16 cellular contexts compared by ENCODE assay signal in the genomic region with DNA sequence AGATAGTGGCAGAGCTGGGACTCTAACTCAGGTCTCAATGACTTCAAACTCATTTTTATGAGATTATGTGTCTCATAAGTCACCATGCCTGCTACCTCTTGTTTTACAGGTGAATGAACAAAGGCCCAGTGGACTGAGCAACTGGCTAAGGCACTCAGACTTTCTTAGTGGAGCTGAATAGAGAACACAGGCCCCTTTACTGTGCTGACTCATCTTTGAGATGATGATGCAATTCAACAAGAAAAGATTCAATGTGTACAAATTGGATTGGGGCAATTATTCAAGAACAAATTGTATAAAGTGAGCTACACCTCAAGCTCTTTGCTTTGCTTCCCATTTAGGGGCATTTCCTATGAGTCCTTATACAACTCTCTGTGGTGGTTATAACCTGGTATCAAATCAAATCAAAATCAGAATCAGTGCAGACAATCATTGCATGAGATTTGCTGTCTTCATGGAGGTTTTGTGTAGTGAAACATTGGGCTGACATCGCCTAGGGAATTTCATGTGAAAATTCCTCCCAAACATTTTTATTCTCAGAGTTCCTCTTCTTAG.
DNase-seq lines count a peak whose midpoint lies in the region; ATAC-seq, FAIRE-seq and TF ChIP-seq lines count a peak whose summit lies in the region.
"Had no signal": no experiment of that assay in that cellular context is flagged by ENCODE, and none has a peak within 500 bp of the region (broad histone marks: within the 10 kb centered on the region; RNA-seq: fewer than 3 reads in every experiment).

No MANE protein-coding gene starts in this region.

- H3K27me3 ChIP-seq in GM23248 (replicated peaks; ENCODE audit: insufficient read depth), result no peaks in the 10 kb centered on the region

- TF ChIP-seq EP300 in A549 (IDR thresholded peaks at IDR 0.05), result no peak

- H3F3A ChIP-seq in GM23248 (ENCODE audit: insufficient read depth), result no peaks in the 10 kb centered on the region

- ATAC-seq in A549 (no peak), left lobe of liver (no peak)
- ATAC-seq: activated CD8-positive, alpha-beta memory T cell treated with anti-CD3 and anti-CD28 coated beads, Interleukin-2, amount 10 ng/mL, durations not matched to agents 7 days and 5 days; natural killer cell had no signal

- no peak overlapping the region for H3K4me2 ChIP-seq in A549
- H3K4me2 ChIP-seq in GM23248 (ENCODE audit: unreplicated experiment), result no peak overlapping the region

- no peaks in the 10 kb centered on the region for H4K20me1 ChIP-seq in GM23248 (ENCODE audit: insufficient read depth)

- 83% methylated on average over 1 of the region's 1 CpG for WGBS in A549 (ENCODE audit: missing lambda C conversion rate)
- WGBS in GM23248 (ENCODE audit: low coverage in 1 of 2, low lambda C conversion rate in 2 of 2, missing lambda C conversion rate in 2 of 2), 2 experiments, result 87 to 95% methylated on average over 1 of the region's 1 CpG

- no peak for FAIRE-seq in A549 (lab: Jason Lieb, UNC)
- FAIRE-seq: endometrium, HTR-8/SVneo, islet of Langerhans, small intestine had no signal

- TF ChIP-seq POLR2A in A549 (IDR thresholded peaks at IDR 0.05; ENCODE audit: low read length), result no peak

- in situ Hi-C loops in GM23248 (cut with MboI), result no loop called here
- in situ Hi-C loops in SK-MEL-5 (cut with HindIII; ENCODE audit: low pct_unique_long_range_greater_than_20kb, low sequenced_read_pairs), result no loop called here

- H3K4me1 ChIP-seq in A549 (no peaks in the 10 kb centered on the region), GM23248 (ENCODE audit: insufficient read depth) (no peaks in the 10 kb centered on the region)

- H3K9ac ChIP-seq in GM23248, result no peak overlapping the region

- peak overlapping the region in 1 of 2 experiments; percentile 27; a peak in 1 of 6 replicates for H3K27ac ChIP-seq in A549
- H3K27ac ChIP-seq in GM23248, result no peak overlapping the region

- H3K4me3 ChIP-seq in A549 (no peak overlapping the region), GM23248 (no peak overlapping the region)

- no peak for TF ChIP-seq CTCF in A549 (IDR thresholded peaks at IDR 0.05)

- no peaks in the 10 kb centered on the region for H3K9me3 ChIP-seq in A549
- H3K9me3 ChIP-seq in GM23248 (ENCODE audit: low read depth), result no peaks in the 10 kb centered on the region

- no peaks in the 10 kb centered on the region for H3K9me2 ChIP-seq in GM23248 (ENCODE audit: insufficient read depth)

- POLR2A ChIA-PET in A549 (lab: Yijun Ruan, JAX), result no interaction called here

- peak in 1 of 2 experiments; percentile 3 for DNase-seq in A549 (ENCODE audit: low read depth in 1 of 2, low spot score in 1 of 2)
- DNase-seq in GM23248, result peak; percentile 61
- DNase-seq in SK-MEL-5 (ENCODE audit: low read depth, low spot score), result peak; percentile 30
- peak; percentile 46 for DNase-seq in fibroblast of the conjunctiva (ENCODE audit: low read depth)
- DNase-seq in occipital lobe (lab: John Stamatoyannopoulos, UW), result no peak
- no peak for DNase-seq in cerebellum (ENCODE audit: low spot score)
- no peak for DNase-seq in left lobe of liver (ENCODE audit: low spot score)
- no peak for DNase-seq in stimulated activated CD4-positive, alpha-beta T cell treated with anti-CD3 and anti-CD28 coated beads, Interleukin-1b, Interleukin-23, amount 100 ng/mL, for 48 hours
- DNase-seq: activated CD8-positive, alpha-beta memory T cell treated with anti-CD3 and anti-CD28 coated beads, Interleukin-2, amount 10 ng/mL, durations not matched to agents 7 days and 5 days; amniotic stem cell; natural killer cell; NCI-H1694 treated with DMSO at 0.1 percent for 48 hours; small intestine had no signal

- no peak for TF ChIP-seq RAD21 in A549 (conservative IDR thresholded peaks at IDR 0.05 in 1 of 2, IDR thresholded peaks at IDR 0.05 in 1 of 2)

- CTCF ChIA-PET in A549 (lab: Yijun Ruan, JAX), result interaction anchor here (0.6 to 8.6 kb wide), 4 partner anchors 397 to 1144 kb away, joined by 3 to 121 read pairs (median 63); no protein-coding TSS in a partner anchor

- H3K79me2 ChIP-seq in GM23248 (ENCODE audit: insufficient read depth), result no peaks in the 10 kb centered on the region

- no peaks in the 10 kb centered on the region for H3K36me3 ChIP-seq in GM23248 (ENCODE audit: low read depth)

- H2AFZ ChIP-seq in GM23248, result no peak overlapping the region; the same call in 1 of the 2 replicates

TF ChIP-seq in A549, 52 proteins besides CTCF, POLR2A, EP300 and RAD21:
- TF ChIP-seq FOSL2 (IDR thresholded peaks at IDR 0.05), result no peak
- peak; percentile 21; the same call in 1 of the 2 replicates for TF ChIP-seq FOSL2 (CRISPR knock-in tag; IDR thresholded peaks at IDR 0.05)
- peak in 1 of 2 experiments; percentile 52; a peak in 1 of 4 replicates for TF ChIP-seq CEBPB (IDR thresholded peaks at IDR 0.05)
- no peak for TF ChIP-seq EHMT2 (IDR thresholded peaks at IDR 0.05; ENCODE audit: low read depth)

Comparison
In these comparisons a context has a peak if more than half of its experiments do, and no peak if none do; other contexts are left out.
1. DNase-seq: peak in GM23248 (single experiment), SK-MEL-5 (single experiment) and fibroblast of the conjunctiva (single experiment); none in occipital lobe (single experiment), cerebellum (single experiment), left lobe of liver (single experiment) and stimulated activated CD4-positive, alpha-beta T cell treated with anti-CD3 and anti-CD28 coated beads, Interleukin-1b, Interleukin-23, amount 100 ng/mL, for 48 hours (single experiment).